12 cellular contexts compared by ENCODE assay signal in genomic region chr2:45759310-45759851, GRCh38.
A peak's percentile ranks its signal among the peaks of the same experiment; 100 is the strongest.
DNase-seq lines count a peak whose midpoint lies in the region; ATAC-seq, FAIRE-seq and TF ChIP-seq lines count a peak whose summit lies in the region.
"Had no signal": no experiment of that assay in that cellular context is flagged by ENCODE, and none has a peak within 500 bp of the region (broad histone marks: within the 10 kb centered on the region; RNA-seq: fewer than 3 reads in every experiment).

No MANE protein-coding gene starts in this region.

- FAIRE-seq in GM19239 (lab: Jason Lieb, UNC), result no peak
- FAIRE-seq: keratinocyte had no signal

- no peaks in the 10 kb centered on the region for H3K9me3 ChIP-seq in mesodermal cell (ENCODE audit: control insufficient read depth, low read length)

- ATAC-seq in GM18517 (IDR thresholded peaks at IDR 0.05; ENCODE audit: unreplicated experiment) (no peak), GM19351 (IDR thresholded peaks at IDR 0.05; ENCODE audit: unreplicated experiment) (no peak)

- peak overlapping the region; percentile 77 for H3K27ac ChIP-seq in mesodermal cell (ENCODE audit: low read depth, low read length, severe bottlenecking)
- H3K27ac ChIP-seq: C4-2B had no signal

- DNase-seq in AG09309 (ENCODE audit: low read depth) (no peak), NCI-H1694 treated with DMSO at 0.1 percent for 48 hours (lab: John Stamatoyannopoulos, UW) (peak; percentile 78), cerebellum (ENCODE audit: low spot score) (peak; percentile 76), GM19239 (ENCODE audit: insufficient read length, low spot score) (no peak), T-helper 1 cell (no peak)
- DNase-seq: NCI-H2081 treated with DMSO at 0.1 percent for 48 hours; stimulated activated CD4-positive, alpha-beta T cell treated with anti-CD3 and anti-CD28 coated beads, Interleukin-12 subunit alpha, Interleukin-12 subunit beta, amount 100 ng/mL, for 4 hours had no signal

- H3K4me3 ChIP-seq in AG09309 (ENCODE audit: control insufficient read depth, low read depth, low read length), result peak overlapping the region; percentile 18
- H3K4me3 ChIP-seq in mesodermal cell (ENCODE audit: extremely low read depth, insufficient read depth, low read length, poor library complexity, severe bottlenecking), result no peak overlapping the region

- TF ChIP-seq CTCF in AG09309 (IDR thresholded peaks at IDR 0.05; ENCODE audit: control insufficient read depth, insufficient read depth, low read depth, low read length, missing control alignments), result no peak

- WGBS in mesodermal cell (ENCODE audit: insufficient coverage in 2 of 2), 2 experiments, result 59 to 66% methylated on average over 13 to 15 of the region's 15 CpGs

- peaks cover 67% of the 10 kb centered on the region for H3K4me1 ChIP-seq in mesodermal cell (ENCODE audit: control insufficient read depth, insufficient read depth, low read length, poor library complexity, severe bottlenecking)

- H3K36me3 ChIP-seq in mesodermal cell (ENCODE audit: control insufficient read depth, insufficient read depth, low read length), result no peaks in the 10 kb centered on the region

Comparison
In these comparisons a context has a peak if more than half of its experiments do, and no peak if none do; other contexts are left out.
1. DNase-seq: peak in NCI-H1694 treated with DMSO at 0.1 percent for 48 hours (single experiment) and cerebellum (single experiment); none in AG09309 (single experiment), GM19239 (single experiment) and T-helper 1 cell (0 of 5).